ENCODE assay signal across 8 cellular contexts in genomic region chrX:100731441-100732281, GRCh38. TPM values are rescaled to one million over a fixed set of nuclear protein-coding genes. Genes with fewer than 3 reads are reported as not detected.
DNase-seq lines count a peak whose midpoint lies in the region; ATAC-seq and TF ChIP-seq lines count a peak whose summit lies in the region.

TSS of gene SYTL4 (minus strand) at chrX:100732121. CDS start at chrX:100702037, 30,084 bp downstream.

- intact Hi-C loops in left lung (cut with DNase I): no loop called here

- ATAC-seq in left lung: peak; percentile 89
- no peak for ATAC-seq in thoracic aorta (ENCODE audit: insufficient number of reproducible peaks, low FRiP score, low read depth)
- no peak for ATAC-seq in HG03342 (IDR thresholded peaks at IDR 0.05; ENCODE audit: unreplicated experiment)
- ATAC-seq in HG03139 (IDR thresholded peaks at IDR 0.05; ENCODE audit: unreplicated experiment): no peak

- H3K9me3 ChIP-seq in left lung (no peaks in the 10 kb centered on the region), thoracic aorta (no peaks in the 10 kb centered on the region)

- H3K4me1 ChIP-seq in ACC112 (ENCODE audit: control insufficient read depth, insufficient read depth, low read length, unreplicated experiment) (no peaks in the 10 kb centered on the region), left lung (no peaks in the 10 kb centered on the region), thoracic aorta (ENCODE audit: control insufficient read depth in 1 of 2, low read depth in 2 of 2) (no peaks in the 10 kb centered on the region)

- H3K36me3 ChIP-seq in ACC112 (ENCODE audit: insufficient read depth, low read length): no peaks in the 10 kb centered on the region
- H3K36me3 ChIP-seq in left lung: no peaks in the 10 kb centered on the region
- no peaks in the 10 kb centered on the region for H3K36me3 ChIP-seq in thoracic aorta

- no peaks in the 10 kb centered on the region for H3K27me3 ChIP-seq in ACC112 (ENCODE audit: insufficient read depth, low read length)
- H3K27me3 ChIP-seq in left lung: peaks cover 0 to 22% of the 10 kb centered on the region in 2 donors
- H3K27me3 ChIP-seq in thoracic aorta (replicated peaks; ENCODE audit: insufficient read depth): no peaks in the 10 kb centered on the region

- DNase-seq in HK-2 (ENCODE audit: unreplicated experiment) (peak; percentile 26), cardiac fibroblast (ENCODE audit: low read depth in 2 of 2) (peak; percentile 9 to 11), left lung (peak; percentile 33 to 62), thoracic aorta (ENCODE audit: low spot score) (no peak), NCI-H2029 (lab: John Stamatoyannopoulos, UW) (no peak)

- H3K4me3 ChIP-seq in ACC112 (ENCODE audit: low read depth, low read length) (peak within 1 kb of the TSS; percentile 95), cardiac fibroblast (replicated peaks in 1 of 2; ENCODE audit: low read depth in 2 of 2, low read length in 2 of 2) (peak within 1 kb of the TSS; percentile 75 to 88), left lung (peak within 1 kb of the TSS; percentile 53), thoracic aorta (peak within 1 kb of the TSS; percentile 83)

- TF ChIP-seq CTCF in cardiac fibroblast (IDR thresholded peaks at IDR 0.05; ENCODE audit: low read depth, low read length) (no peak), left lung (IDR thresholded peaks at IDR 0.05) (no peak), thoracic aorta (IDR thresholded peaks at IDR 0.05) (no peak)

- no peak within 1 kb of the TSS for H3K27ac ChIP-seq in ACC112 (ENCODE audit: low read depth, low read length)
- H3K27ac ChIP-seq in left lung: peak within 1 kb of the TSS in 1 of 2 donors; percentile 28
- peak within 1 kb of the TSS in 1 of 2 donors; percentile 26 for H3K27ac ChIP-seq in thoracic aorta

- H2AFZ ChIP-seq in ACC112 (ENCODE audit: low read length, unreplicated experiment): peak within 1 kb of the TSS; percentile 81

- H3K79me2 ChIP-seq in ACC112 (ENCODE audit: control insufficient read depth, insufficient read depth, low read length, unreplicated experiment): no peaks in the 10 kb centered on the region

RNA-seq across cellular contexts. Expression of gene SYTL4, which starts in this region (rescaled TPM):
- 1 to 10 TPM; 8.8 to 9.7 TPM for total RNA-seq in left lung
- total RNA-seq in thoracic aorta: 10 to 100 TPM; 13.1 to 13.5 TPM

Comparison
In these comparisons a context has a peak if more than half of its experiments do, and no peak if none do; other contexts are left out.
1. DNase-seq: peak in HK-2 (single experiment), cardiac fibroblast (2 of 2) and left lung (2 of 2); none in thoracic aorta (single experiment) and NCI-H2029 (single experiment).
2. Peak in every context shown above with its lines, with median percentiles within 50 percentile points of each other: H3K4me3 ChIP-seq.